Comparison of ENCODE assay signal across 8 cellular contexts in the genomic region with DNA sequence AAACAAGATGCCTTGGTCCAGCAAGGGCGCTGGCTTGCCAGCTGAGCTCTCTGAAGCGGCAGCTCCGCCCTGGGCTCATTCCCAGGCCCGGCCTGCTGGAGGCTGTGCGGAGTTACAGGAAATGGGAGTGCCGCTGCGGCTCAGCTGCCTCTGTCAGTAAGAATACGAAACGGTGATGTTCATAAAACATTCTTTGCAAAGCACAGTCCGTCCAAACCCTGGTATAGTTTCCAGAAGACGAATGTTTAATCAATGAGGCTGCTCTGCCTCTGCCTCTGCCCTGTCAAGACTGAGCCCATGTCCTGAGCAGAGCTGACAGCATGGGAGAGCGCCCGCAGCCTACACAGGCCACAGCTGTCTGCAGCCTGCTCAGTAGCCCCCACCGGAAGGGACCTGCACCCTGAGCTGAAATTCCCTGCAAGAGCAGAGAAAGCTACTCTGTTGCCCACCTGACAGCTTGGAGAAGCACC.
DNase-seq lines count a peak whose midpoint lies in the region; ATAC-seq and TF ChIP-seq lines count a peak whose summit lies in the region.

No MANE protein-coding gene starts in this region.

- H3K27ac ChIP-seq in SJCRH30 (peak overlapping the region; percentile 76), esophagus muscularis mucosa (replicated peaks in 1 of 4) (peak overlapping the region; percentile 61 to 82 (median 70)), upper lobe of left lung (peak overlapping the region; percentile 13 to 77 (median 30))

- TF ChIP-seq POLR2A in esophagus muscularis mucosa (IDR thresholded peaks at IDR 0.05; ENCODE audit: low read depth), result no peak
- TF ChIP-seq POLR2A in upper lobe of left lung (IDR thresholded peaks at IDR 0.05), result no peak

- 25% methylated on average over 4 of the region's 14 CpGs for WGBS in esophagus muscularis mucosa
- WGBS in upper lobe of left lung, 2 donors, result 19% methylated on average over 7 to 14 of the region's 14 CpGs

- H3K9me3 ChIP-seq in SJCRH30 (replicated peaks), result no peaks in the 10 kb centered on the region
- H3K9me3 ChIP-seq in esophagus muscularis mucosa, result no peaks in the 10 kb centered on the region
- no peaks in the 10 kb centered on the region for H3K9me3 ChIP-seq in upper lobe of left lung

- H3K4me1 ChIP-seq in SJCRH30 (peaks cover 24% of the 10 kb centered on the region), esophagus muscularis mucosa (peaks cover 14 to 37% (median 27%) of the 10 kb centered on the region in 4 donors), upper lobe of left lung (peaks cover 18 to 33% (median 25%) of the 10 kb centered on the region in 4 donors)

- ATAC-seq in upper lobe of left lung (ENCODE audit: low FRiP score in 2 of 2) (peak; percentile 86 to 93), GM19023 (IDR thresholded peaks at IDR 0.05; ENCODE audit: unreplicated experiment) (no peak)

- H3K4me3 ChIP-seq in SJCRH30 (peak overlapping the region; percentile 54), esophagus muscularis mucosa (peak overlapping the region; percentile 15 to 33 (median 19)), upper lobe of left lung (no peak overlapping the region)

- no peak for TF ChIP-seq EP300 in esophagus muscularis mucosa (IDR thresholded peaks at IDR 0.05)
- TF ChIP-seq EP300 in upper lobe of left lung (IDR thresholded peaks at IDR 0.05), result no peak

- peak in 2 of 3 experiments; percentile 16 to 37 for TF ChIP-seq CTCF in esophagus muscularis mucosa (IDR thresholded peaks at IDR 0.05)
- peak in 5 of 6 experiments; percentile 19 to 41 (median 24) for TF ChIP-seq CTCF in upper lobe of left lung (IDR thresholded peaks at IDR 0.05)

- intact Hi-C loops in esophagus muscularis mucosa (cut with DNase I), result loop anchor here (5.0 to 10.0 kb wide), 2 partner anchors 285 to 347 kb away; partner anchors contain the start of genes TMEM242 and ZDHHC14

- DNase-seq in GM04503 (ENCODE audit: low read depth), result peak; percentile 54
- DNase-seq in SJCRH30, result peak; percentile 88 to 90
- peak; percentile 95 for DNase-seq in esophagus muscularis mucosa (ENCODE audit: extremely low spot score)
- DNase-seq in mucosa of gallbladder (ENCODE audit: low spot score), result peak; percentile 67
- DNase-seq in upper lobe of left lung, result peak; percentile 75 to 88
- DNase-seq in RKO (ENCODE audit: low spot score), result no peak
- DNase-seq in OCI-M2 (lab: John Stamatoyannopoulos, UW; ENCODE audit: unreplicated experiment), result no peak

- no peaks in the 10 kb centered on the region for H3K36me3 ChIP-seq in SJCRH30
- peaks cover 0 to 10% (median 6%) of the 10 kb centered on the region in 4 donors for H3K36me3 ChIP-seq in esophagus muscularis mucosa
- peaks cover 0 to 9% (median 1%) of the 10 kb centered on the region in 4 donors for H3K36me3 ChIP-seq in upper lobe of left lung

- no peaks in the 10 kb centered on the region for H3K27me3 ChIP-seq in SJCRH30
- H3K27me3 ChIP-seq in esophagus muscularis mucosa, result no peaks in the 10 kb centered on the region
- H3K27me3 ChIP-seq in upper lobe of left lung, result no peaks in the 10 kb centered on the region

Comparison
In these comparisons a context has a peak if more than half of its experiments do, and no peak if none do; other contexts are left out.
1. DNase-seq: peak in GM04503 (single experiment), SJCRH30 (2 of 2), esophagus muscularis mucosa (single experiment), mucosa of gallbladder (single experiment) and upper lobe of left lung (2 of 2); none in RKO (single experiment) and OCI-M2 (single experiment).
2. H3K4me3 ChIP-seq: peak in SJCRH30 (single experiment) and esophagus muscularis mucosa (4 of 4); none in upper lobe of left lung (0 of 4).
3. Peak in every context shown above with its lines, with median percentiles within 50 percentile points of each other: H3K27ac ChIP-seq.